In the genomic region with DNA sequence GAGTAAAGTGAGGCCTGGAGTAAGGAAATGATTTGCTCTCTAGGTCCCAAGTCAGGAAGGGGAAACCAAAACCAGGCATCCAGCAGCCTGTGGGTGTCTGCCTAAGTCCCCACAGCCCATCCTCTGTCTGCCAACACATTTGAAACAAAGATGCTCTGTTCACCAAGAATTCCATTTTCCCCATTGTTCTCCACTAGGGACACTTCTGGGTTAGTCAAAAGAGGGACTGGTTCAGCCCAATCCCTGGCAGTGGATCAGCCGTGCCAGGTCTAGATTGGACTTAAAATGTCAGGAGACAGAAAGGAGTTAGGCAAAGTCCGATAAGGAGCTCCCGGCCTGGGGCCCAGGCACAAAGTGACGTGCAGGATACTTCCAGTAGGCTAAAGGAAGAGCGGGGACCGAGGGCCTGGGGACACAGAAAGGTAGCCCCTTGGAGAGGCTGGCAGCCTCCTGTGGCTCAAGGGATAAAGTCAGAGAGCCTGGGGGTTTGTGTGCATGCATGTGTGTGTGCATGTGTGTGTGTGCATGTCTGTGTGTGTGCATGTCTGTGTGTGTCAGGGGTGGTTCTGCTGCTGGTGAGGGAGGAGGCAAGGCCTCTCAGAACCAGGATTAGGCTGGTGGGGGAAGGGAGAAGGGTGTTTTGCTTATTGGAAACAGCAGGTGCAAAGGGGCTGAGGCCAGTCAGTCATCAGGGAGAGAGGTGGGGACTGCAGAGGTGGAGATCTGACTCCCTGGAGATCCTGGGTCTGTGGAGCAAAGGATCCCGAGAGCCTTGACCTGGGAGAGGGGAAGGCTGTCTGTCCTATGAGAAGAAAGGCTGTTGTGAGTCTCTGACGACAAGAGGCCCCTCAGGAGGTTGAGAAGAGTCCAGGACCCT, we compare ENCODE assay signal across 25 cellular contexts. TPM values are rescaled to one million over a fixed set of nuclear protein-coding genes. Genes with fewer than 3 reads are reported as not detected.
DNase-seq lines count a peak whose midpoint lies in the region; ATAC-seq and TF ChIP-seq lines count a peak whose summit lies in the region.
"Had no signal": no experiment of that assay in that cellular context is flagged by ENCODE, and none has a peak within 500 bp of the region (broad histone marks: within the 10 kb centered on the region; RNA-seq: fewer than 3 reads in every experiment).

No MANE protein-coding gene starts in this region.

- H3K9me2 ChIP-seq in Karpas-422 (replicated peaks; ENCODE audit: insufficient read depth, low read length) (no peaks in the 10 kb centered on the region), PC-3 (replicated peaks; ENCODE audit: low read length) (no peaks in the 10 kb centered on the region)

- H3K36me3 ChIP-seq in Karpas-422 (ENCODE audit: insufficient read depth, low read length) (no peaks in the 10 kb centered on the region), PC-3 (ENCODE audit: low read depth, low read length) (no peaks in the 10 kb centered on the region)
- H3K36me3 ChIP-seq: gastroesophageal sphincter, neutrophil, SJSA1, suprapubic skin had no signal

- H3K9ac ChIP-seq in Karpas-422 (ENCODE audit: low read length) (no peak overlapping the region), PC-3 (ENCODE audit: low read length) (no peak overlapping the region)

- H3K79me2 ChIP-seq in Karpas-422 (ENCODE audit: low read length), result no peaks in the 10 kb centered on the region
- no peaks in the 10 kb centered on the region for H3K79me2 ChIP-seq in PC-3 (ENCODE audit: low read length)

- H3K27ac Mint-ChIP-seq in glutamatergic neuron (ENCODE audit: unreplicated experiment), result peak overlapping the region; percentile 75
- H3K27ac Mint-ChIP-seq: activated T-helper 1 cell treated with anti-CD3 and anti-CD28 coated beads, Interleukin-12 subunit alpha, Interleukin-12 subunit beta, Interleukin-2, Interleukin-4 antibody, amounts not matched to agents 30 ng/mL and 10 ng/mL and 1 ng/mL, durations not matched to agents 14 hours and 24 hours and 36 hours had no signal

- no TSS peak for BruUV-seq in PC-3 (replicated peaks; lab: Mats Ljungman, UMichigan)

- no peak overlapping the region for H3K27ac ChIP-seq in AG04450 (ENCODE audit: low read depth, low read length)
- H3K27ac ChIP-seq in Karpas-422 (ENCODE audit: low read length), result no peak overlapping the region
- no peak overlapping the region for H3K27ac ChIP-seq in PC-3 (ENCODE audit: low read length)
- H3K27ac ChIP-seq: coronary artery, neutrophil, SJSA1, suprapubic skin had no signal

- H3K27me3 ChIP-seq in AG04450 (ENCODE audit: control insufficient read depth, insufficient read depth, low read length) (peaks cover 2% of the 10 kb centered on the region), Karpas-422 (ENCODE audit: low read length) (no peaks in the 10 kb centered on the region), PC-3 (ENCODE audit: low read length) (no peaks in the 10 kb centered on the region)
- H3K27me3 ChIP-seq: gastroesophageal sphincter, neutrophil, SJSA1, suprapubic skin had no signal

- no peak overlapping the region for H3K4me3 Mint-ChIP-seq in glutamatergic neuron (ENCODE audit: unreplicated experiment)
- H3K4me3 Mint-ChIP-seq: activated CD4-positive, alpha-beta T cell treated with anti-CD3 and anti-CD28 coated beads, Interleukin-2, amount 10 ng/mL, durations not matched to agents 7 days and 5 days; activated T-helper 1 cell treated with anti-CD3 and anti-CD28 coated beads, Interleukin-12 subunit alpha, Interleukin-12 subunit beta, Interleukin-2, Interleukin-4 antibody, amounts not matched to agents 30 ng/mL and 10 ng/mL and 1 ng/mL, durations not matched to agents 14 hours and 24 hours and 36 hours; effector memory CD8-positive, alpha-beta T cell had no signal

- peaks cover 10% of the 10 kb centered on the region for H3K4me1 Mint-ChIP-seq in glutamatergic neuron (ENCODE audit: low read depth, unreplicated experiment)
- H3K4me1 Mint-ChIP-seq: activated CD4-positive, alpha-beta T cell treated with anti-CD3 and anti-CD28 coated beads, Interleukin-2, amount 10 ng/mL, durations not matched to agents 7 days and 5 days had no signal

- H3K4me3 ChIP-seq in AG04450 (ENCODE audit: low read depth, low read length) (no peak overlapping the region), Karpas-422 (ENCODE audit: low read length) (no peak overlapping the region), PC-3 (ENCODE audit: low read length) (no peak overlapping the region)
- H3K4me3 ChIP-seq: coronary artery, gastroesophageal sphincter, SJSA1, smooth muscle cell, suprapubic skin had no signal

- POLR2A ChIA-PET in AG04450 (lab: Yijun Ruan, JAX) (no interaction called here), PC-3 (lab: Charles Lee; ENCODE audit: unreplicated experiment) (no interaction called here)

- H3K27me3 Mint-ChIP-seq in glutamatergic neuron (ENCODE audit: unreplicated experiment), result peaks cover 5% of the 10 kb centered on the region

- H3K4me2 ChIP-seq in Karpas-422 (ENCODE audit: low read depth, low read length, poor library complexity, severe bottlenecking), result no peak overlapping the region
- H3K4me2 ChIP-seq in PC-3 (ENCODE audit: low read length), result no peak overlapping the region
- H3K4me2 ChIP-seq: smooth muscle cell had no signal

- no peaks in the 10 kb centered on the region for H3K9me3 ChIP-seq in AG04450 (ENCODE audit: control insufficient read depth, insufficient read depth, low read length)
- no peaks in the 10 kb centered on the region for H3K9me3 ChIP-seq in Karpas-422 (ENCODE audit: low read length)
- H3K9me3 ChIP-seq in PC-3 (ENCODE audit: low read length), result no peaks in the 10 kb centered on the region
- H3K9me3 ChIP-seq: gastroesophageal sphincter, neutrophil, SJSA1, suprapubic skin had no signal

- H3K36me3 Mint-ChIP-seq in glutamatergic neuron (ENCODE audit: unreplicated experiment), result no peaks in the 10 kb centered on the region

- TF ChIP-seq CTCF in AG04450 (IDR thresholded peaks at IDR 0.05; ENCODE audit: low read depth, low read length) (0 out of 2 replicates have a peak, but pooled peaks have one; percentile 7), glutamatergic neuron (IDR thresholded peaks at IDR 0.05; ENCODE audit: partially characterized antibody, unreplicated experiment) (no peak), PC-3 (conservative IDR thresholded peaks at IDR 0.05; ENCODE audit: low read depth, low read length) (no peak)

- no peak overlapping the region for H2AFZ ChIP-seq in Karpas-422 (ENCODE audit: low read length)
- H2AFZ ChIP-seq in PC-3 (ENCODE audit: low read length), result no peak overlapping the region

- H4K20me1 ChIP-seq in Karpas-422 (ENCODE audit: insufficient read depth, low read depth, low read length), result no peaks in the 10 kb centered on the region
- no peaks in the 10 kb centered on the region for H4K20me1 ChIP-seq in PC-3 (ENCODE audit: low read length)

- H3K4me1 ChIP-seq in Karpas-422 (ENCODE audit: low read length), result no peaks in the 10 kb centered on the region
- H3K4me1 ChIP-seq in PC-3 (ENCODE audit: insufficient read depth, low read length), result no peaks in the 10 kb centered on the region; the same call in 1 of the 2 replicates
- H3K4me1 ChIP-seq: SJSA1 had no signal

- intact Hi-C loops in PC-3 (cut with micrococcal nuclease), result no loop called here

- H3F3A ChIP-seq in PC-3 (ENCODE audit: low read length, unreplicated experiment), result no peaks in the 10 kb centered on the region

- H3K9me3 Mint-ChIP-seq in glutamatergic neuron (ENCODE audit: unreplicated experiment), result peaks cover 9% of the 10 kb centered on the region
- H3K9me3 Mint-ChIP-seq: activated CD4-positive, alpha-beta T cell treated with anti-CD3 and anti-CD28 coated beads, Interleukin-2, amount 10 ng/mL, durations not matched to agents 7 days and 5 days; activated T-helper 1 cell treated with anti-CD3 and anti-CD28 coated beads, Interleukin-12 subunit alpha, Interleukin-12 subunit beta, Interleukin-2, Interleukin-4 antibody, amounts not matched to agents 30 ng/mL and 10 ng/mL and 1 ng/mL, durations not matched to agents 14 hours and 24 hours and 36 hours; effector memory CD8-positive, alpha-beta T cell had no signal

- ATAC-seq in PC-3 (no peak; the same call in 1 of the 2 replicates), GM21367 (IDR thresholded peaks at IDR 0.05; ENCODE audit: unreplicated experiment) (no peak)
- ATAC-seq: effector memory CD8-positive, alpha-beta T cell; esophagus mucosa; gastroesophageal sphincter had no signal

- no peak for DNase-seq in AG04450 (ENCODE audit: low read depth, low spot score)
- DNase-seq in Karpas-422, result peak; percentile 40
- DNase-seq in glutamatergic neuron, result no peak
- DNase-seq in putamen (ENCODE audit: low spot score), result peak; percentile 14
- no peak for DNase-seq in HT-29 (ENCODE audit: low spot score)
- no peak for DNase-seq in PC-3
- DNase-seq in NCI-H1417 treated with DMSO at 0.1 percent for 48 hours (lab: John Stamatoyannopoulos, UW), result no peak
- DNase-seq: activated CD4-positive, alpha-beta T cell treated with anti-CD3 and anti-CD28 coated beads, Interleukin-2, amount 10 ng/mL, durations not matched to agents 7 days and 5 days; activated naive CD4-positive, alpha-beta T cell treated with anti-CD3 and anti-CD28 coated beads, Interleukin-2, amount 50 U/mL, for 16 hours; Calu3; effector memory CD8-positive, alpha-beta T cell; kidney glomerular epithelial cell; NCI-H1694 treated with DMSO at 0.1 percent for 48 hours; NCI-H2171 treated with DMSO at 0.1 percent for 48 hours; NCI-H524; T-helper 2 cell had no signal

- CTCF ChIA-PET in AG04450 (lab: Charles Lee), result no interaction called here
- CTCF ChIA-PET in PC-3 (lab: Charles Lee), result interaction anchor here (0.6 kb wide), 1 partner anchor 77 kb away, joined by 3 read pairs; no protein-coding TSS in a partner anchor

RNA-seq across cellular contexts. Expression of gene IL34, which starts 41.7 kb away (rescaled TPM):
- 3.0 and 5.1 TPM in 2 replicates for polyA plus RNA-seq in AG04450 (2011; rRNA removed)
- polyA minus RNA-seq in AG04450 (2011; rRNA and poly(A)+ RNA removed), result 2.6 and 3.7 TPM in 2 replicates
- total RNA-seq in Karpas-422 (2014; rRNA removed; shearing (Covaris generic); ENCODE audit: low replicate concordance), result not detected in 2 replicates
- total RNA-seq in glutamatergic neuron (ENCODE audit: unreplicated experiment), result 0.42 TPM
- total RNA-seq in HT-29 (2014; rRNA removed; shearing (Covaris generic)), result 9.1 and 11.5 TPM in 2 replicates
- not detected in 2 replicates for total RNA-seq in PC-3 (2014; rRNA removed)
- total RNA-seq: activated CD4-positive, alpha-beta T cell treated with anti-CD3 and anti-CD28 coated beads, Interleukin-2, amount 10 ng/mL, durations not matched to agents 7 days and 5 days; activated T-helper 1 cell treated with anti-CD3 and anti-CD28 coated beads, Interleukin-12 subunit alpha, Interleukin-12 subunit beta, Interleukin-2, Interleukin-4 antibody, amounts not matched to agents 30 ng/mL and 10 ng/mL and 1 ng/mL, durations not matched to agents 14 hours and 24 hours and 36 hours; smooth muscle cell had no signal

Comparison
In these comparisons a context has a peak if more than half of its experiments do, and no peak if none do; other contexts are left out.
1. DNase-seq: peak in Karpas-422 (single experiment) and putamen (single experiment); none in AG04450 (single experiment), glutamatergic neuron (single experiment), HT-29 (single experiment), PC-3 (single experiment) and NCI-H1417 treated with DMSO at 0.1 percent for 48 hours (single experiment).